9 cellular contexts compared by ENCODE assay signal in genomic region chr17:36608794-36609497, GRCh38. TPM values are rescaled to one million over a fixed set of nuclear protein-coding genes. Genes with fewer than 3 reads are reported as not detected.
DNase-seq lines count a peak whose midpoint lies in the region; ATAC-seq and TF ChIP-seq lines count a peak whose summit lies in the region.
"Had no signal": no experiment of that assay in that cellular context is flagged by ENCODE, and none has a peak within 500 bp of the region (broad histone marks: within the 10 kb centered on the region; RNA-seq: fewer than 3 reads in every experiment).

No MANE protein-coding gene starts in this region.

- H3K36me3 ChIP-seq in left ventricle myocardium inferior (no peaks in the 10 kb centered on the region), gastrocnemius medialis (peaks cover 0 to 8% of the 10 kb centered on the region in 2 donors)

- no peaks in the 10 kb centered on the region for H3K9me3 ChIP-seq in left ventricle myocardium inferior (replicated peaks)
- H3K9me3 ChIP-seq in gastrocnemius medialis, result no peaks in the 10 kb centered on the region
- H3K9me3 ChIP-seq: SJSA1 had no signal

- H3K4me3 ChIP-seq in left ventricle myocardium inferior, result no peak overlapping the region
- no peak overlapping the region for H3K4me3 ChIP-seq in gastrocnemius medialis
- H3K4me3 ChIP-seq: SJSA1 had no signal

- no peak overlapping the region for H3K4me3 Mint-ChIP-seq in activated CD4-positive, alpha-beta memory T cell treated with anti-CD3 and anti-CD28 coated beads, Interleukin-2, amount 10 ng/mL, durations not matched to agents 7 days and 5 days

- no peak for TF ChIP-seq POLR2A in gastrocnemius medialis (IDR thresholded peaks at IDR 0.05)

- peaks cover 9% of the 10 kb centered on the region for H3K27me3 ChIP-seq in left ventricle myocardium inferior (ENCODE audit: low read depth)
- H3K27me3 ChIP-seq in gastrocnemius medialis, result no peaks in the 10 kb centered on the region
- H3K27me3 ChIP-seq: SJSA1 had no signal

- POLR2A ChIA-PET in activated CD4-positive, alpha-beta memory T cell treated with anti-CD3 and anti-CD28 coated beads, Interleukin-2, amount 10 ng/mL, durations not matched to agents 7 days and 5 days (lab: Charles Lee), result no interaction called here

- H3K27ac ChIP-seq in left ventricle myocardium inferior (replicated peaks), result no peak overlapping the region
- peak overlapping the region in 1 of 4 donors; percentile 43 for H3K27ac ChIP-seq in gastrocnemius medialis
- H3K27ac ChIP-seq: SJSA1 had no signal

- no peak overlapping the region for H3K27ac Mint-ChIP-seq in activated CD4-positive, alpha-beta memory T cell treated with anti-CD3 and anti-CD28 coated beads, Interleukin-2, amount 10 ng/mL, durations not matched to agents 7 days and 5 days

- peak; percentile 45 to 78 for ATAC-seq in gastrocnemius medialis
- no peak for ATAC-seq in HG02852 (IDR thresholded peaks at IDR 0.05; ENCODE audit: unreplicated experiment)
- no peak for ATAC-seq in GM21528 (IDR thresholded peaks at IDR 0.05; ENCODE audit: low FRiP score, unreplicated experiment)

- TF ChIP-seq CTCF in left ventricle myocardium inferior (IDR thresholded peaks at IDR 0.05; ENCODE audit: borderline replicate concordance) (peak; percentile 51), gastrocnemius medialis (IDR thresholded peaks at IDR 0.05 in 4 of 5, conservative IDR thresholded peaks at IDR 0.05 in 1 of 5) (peak in 4 of 5 experiments; percentile 16 to 49 (median 30))

- peaks cover 12% of the 10 kb centered on the region for H3K4me1 ChIP-seq in left ventricle myocardium inferior
- peaks cover 3 to 8% of the 10 kb centered on the region in 2 donors for H3K4me1 ChIP-seq in gastrocnemius medialis
- H3K4me1 ChIP-seq: SJSA1 had no signal

- DNase-seq in GM03348 (ENCODE audit: low spot score) (peak; percentile 84), NCI-H187 (lab: John Stamatoyannopoulos, UW) (peak; percentile 34 to 55), left ventricle myocardium inferior (peak; percentile 27), gastrocnemius medialis (peak in 1 of 2 donors; percentile 45)
- peak; percentile 33 for DNase-seq in activated CD4-positive, alpha-beta memory T cell treated with anti-CD3 and anti-CD28 coated beads, Interleukin-2, amount 10 ng/mL, durations not matched to agents 7 days and 5 days
- DNase-seq in stimulated activated CD4-positive, alpha-beta T cell treated with anti-CD3 and anti-CD28 coated beads, Interleukin-4, amount 100 ng/mL, for 1 hour, result no peak

- no peaks in the 10 kb centered on the region for H3K27me3 Mint-ChIP-seq in activated CD4-positive, alpha-beta memory T cell treated with anti-CD3 and anti-CD28 coated beads, Interleukin-2, amount 10 ng/mL, durations not matched to agents 7 days and 5 days

- in situ Hi-C loops in gastrocnemius medialis (cut with MboI; ENCODE audit: low sequenced_read_pairs in 4 of 4), result loop anchor here in 1 of 4 donors (25.0 kb wide), 1 partner anchor 353 kb away; no protein-coding TSS in a partner anchor

- intact Hi-C loops in left ventricle myocardium inferior (cut with micrococcal nuclease), result no loop called here
- intact Hi-C loops in gastrocnemius medialis (cut with DNase I; ENCODE audit: low total_unique reads), result loop anchor here (10.0 kb wide), 1 partner anchor 96 kb away; no protein-coding TSS in a partner anchor

- peaks cover 7% of the 10 kb centered on the region for H3K36me3 Mint-ChIP-seq in activated CD4-positive, alpha-beta memory T cell treated with anti-CD3 and anti-CD28 coated beads, Interleukin-2, amount 10 ng/mL, durations not matched to agents 7 days and 5 days (ENCODE audit: low read depth)

- CTCF ChIA-PET in activated CD4-positive, alpha-beta memory T cell treated with anti-CD3 and anti-CD28 coated beads, Interleukin-2, amount 10 ng/mL, durations not matched to agents 7 days and 5 days (lab: Charles Lee), result interaction anchor here (0.7 kb wide), 1 partner anchor 395 kb away, joined by 3 read pairs; no protein-coding TSS in a partner anchor

- peaks cover 35% of the 10 kb centered on the region for H3K4me1 Mint-ChIP-seq in activated CD4-positive, alpha-beta memory T cell treated with anti-CD3 and anti-CD28 coated beads, Interleukin-2, amount 10 ng/mL, durations not matched to agents 7 days and 5 days

- H3K9me3 Mint-ChIP-seq in activated CD4-positive, alpha-beta memory T cell treated with anti-CD3 and anti-CD28 coated beads, Interleukin-2, amount 10 ng/mL, durations not matched to agents 7 days and 5 days, result no peaks in the 10 kb centered on the region

RNA-seq across cellular contexts. Expression of gene MRM1, which starts 7.6 kb away (rescaled TPM):
- total RNA-seq in activated CD4-positive, alpha-beta memory T cell treated with anti-CD3 and anti-CD28 coated beads, Interleukin-2, amount 10 ng/mL, durations not matched to agents 7 days and 5 days, result 1 to 10 TPM; 7.3 to 8.4 TPM
- 8.7 TPM for total RNA-seq in left ventricle myocardium inferior
- total RNA-seq in gastrocnemius medialis, result 10 to 100 TPM in 2 of 4 donors, 1 to 10 TPM in 2; 8.8 to 13.9 (median 10.8) TPM

RNA-seq across cellular contexts. Expression of gene DHRS11, which starts 17.3 kb away (rescaled TPM):
- 1 to 10 TPM; 3.7 to 3.8 TPM for total RNA-seq in activated CD4-positive, alpha-beta memory T cell treated with anti-CD3 and anti-CD28 coated beads, Interleukin-2, amount 10 ng/mL, durations not matched to agents 7 days and 5 days
- total RNA-seq in left ventricle myocardium inferior, result 13.1 TPM
- total RNA-seq in gastrocnemius medialis, result 10 to 100 TPM in 1 of 4 donors, 1 to 10 TPM in 3; 4.9 to 15.8 (median 7.4) TPM

Comparison
In these comparisons a context has a peak if more than half of its experiments do, and no peak if none do; other contexts are left out.
1. ATAC-seq: peak in gastrocnemius medialis (2 of 2); none in HG02852 (single experiment) and GM21528 (single experiment).